1 cellular context compared by ENCODE assay signal in the genomic region with DNA sequence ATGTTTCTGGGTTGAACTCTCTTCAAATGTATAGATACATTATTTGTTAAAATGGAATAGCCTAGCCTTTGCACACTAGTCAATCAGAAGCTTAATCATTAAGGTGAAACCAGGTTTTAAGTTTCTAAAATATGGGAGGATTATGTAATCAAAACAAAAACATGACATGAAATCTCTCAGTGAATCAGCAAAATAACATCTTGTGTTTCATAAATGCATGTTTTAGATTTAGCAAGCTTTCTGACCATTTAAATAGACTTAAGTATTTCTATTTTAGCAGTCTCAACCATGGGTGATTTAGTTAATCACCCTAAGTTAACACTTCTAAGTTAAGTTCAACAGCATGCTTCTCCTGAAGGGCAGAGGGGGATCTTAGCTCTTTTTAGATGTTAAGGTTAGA.
TF ChIP-seq lines count a peak whose summit lies in the region.

No MANE protein-coding gene starts in this region.

TF ChIP-seq in GM12878, 131 proteins besides CTCF, POLR2A, EP300 and RAD21:
- no peak for TF ChIP-seq CBX5 (IDR thresholded peaks at IDR 0.05; ENCODE audit: low read depth)
- no peak for TF ChIP-seq SIX5 (IDR thresholded peaks at IDR 0.05; ENCODE audit: low read depth, low read length, severe bottlenecking)
